Comparison of ENCODE assay signal across 9 cellular contexts in the genomic region with DNA sequence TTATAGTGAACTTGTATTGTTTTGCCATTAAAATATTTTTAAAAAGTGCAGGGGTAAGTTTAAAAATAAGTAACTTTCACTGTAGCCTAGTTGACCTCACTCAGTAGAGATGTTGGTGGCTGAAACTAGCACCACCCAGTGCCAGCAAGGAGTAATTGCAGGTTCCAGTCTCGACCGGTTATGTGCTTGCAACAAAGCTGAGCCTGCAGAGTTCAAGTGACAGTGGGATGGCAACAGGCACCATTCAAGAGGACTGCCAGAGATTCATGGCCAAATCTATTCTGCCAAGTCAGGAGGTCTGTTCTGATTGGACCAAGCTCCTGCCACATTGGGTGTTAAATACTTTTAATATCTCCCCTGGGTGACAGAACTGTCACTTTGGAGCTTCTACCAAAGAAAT. TPM values are rescaled to one million over a fixed set of nuclear protein-coding genes. Genes with fewer than 3 reads are reported as not detected.
DNase-seq lines count a peak whose midpoint lies in the region; ATAC-seq and TF ChIP-seq lines count a peak whose summit lies in the region.
"Had no signal": no experiment of that assay in that cellular context is flagged by ENCODE, and none has a peak within 500 bp of the region (broad histone marks: within the 10 kb centered on the region; RNA-seq: fewer than 3 reads in every experiment).

No MANE protein-coding gene starts in this region.

- H3K9me2 ChIP-seq in DOHH2 (replicated peaks; ENCODE audit: control insufficient read depth, low read length) = no peaks in the 10 kb centered on the region
- H3K9me2 ChIP-seq in hepatocyte (replicated peaks; ENCODE audit: insufficient read depth) = no peaks in the 10 kb centered on the region

- H3F3A ChIP-seq in DOHH2 (ENCODE audit: control insufficient read depth, insufficient read depth) = no peaks in the 10 kb centered on the region

- H3K36me3 ChIP-seq in DOHH2 (ENCODE audit: control insufficient read depth, low read length) (no peaks in the 10 kb centered on the region), hepatocyte (replicated peaks; ENCODE audit: insufficient read depth, low read depth) (no peaks in the 10 kb centered on the region)

- no peak overlapping the region for H3K4me3 ChIP-seq in DOHH2 (ENCODE audit: low read length)
- no peak overlapping the region for H3K4me3 ChIP-seq in hepatocyte

- ATAC-seq in GM19463 (IDR thresholded peaks at IDR 0.05; ENCODE audit: unreplicated experiment) = no peak
- no peak for ATAC-seq in HG02885 (IDR thresholded peaks at IDR 0.05; ENCODE audit: poor library complexity, unreplicated experiment)

- DNase-seq in HuH-7 (ENCODE audit: low spot score) (peak; percentile 72), hepatocyte (ENCODE audit: low spot score) (no peak), putamen (ENCODE audit: low spot score) (no peak), GM03348 (ENCODE audit: low spot score) (no peak)
- DNase-seq in activated CD4-positive, alpha-beta T cell treated with anti-CD3 and anti-CD28 coated beads, Interleukin-2, amount 50 U/mL, for 48 hours = peak; percentile 21 to 23
- DNase-seq: T-cell had no signal

- H3K79me2 ChIP-seq in DOHH2 (ENCODE audit: control insufficient read depth, low read length) = no peaks in the 10 kb centered on the region
- H3K79me2 ChIP-seq in hepatocyte = peaks cover 16% of the 10 kb centered on the region

- H3K4me1 ChIP-seq in DOHH2 (ENCODE audit: control insufficient read depth, low read length) = peaks cover 16% of the 10 kb centered on the region
- peaks cover 6% of the 10 kb centered on the region for H3K4me1 ChIP-seq in hepatocyte (ENCODE audit: insufficient read depth)

- no peak overlapping the region for H2AFZ ChIP-seq in hepatocyte

- TF ChIP-seq CTCF in DOHH2 (IDR thresholded peaks at IDR 0.05; ENCODE audit: low read depth, low read length, poor library complexity, severe bottlenecking) (peak; percentile 72), hepatocyte (IDR thresholded peaks at IDR 0.05; ENCODE audit: poor library complexity) (peak; percentile 38)

- H3K9me3 ChIP-seq in DOHH2 (ENCODE audit: control insufficient read depth, insufficient read depth, low read length) (no peaks in the 10 kb centered on the region), hepatocyte (ENCODE audit: low read depth) (no peaks in the 10 kb centered on the region)

- H3K27me3 ChIP-seq in DOHH2 (ENCODE audit: control insufficient read depth, low read length) = peaks cover 37% of the 10 kb centered on the region
- no peaks in the 10 kb centered on the region for H3K27me3 ChIP-seq in hepatocyte

- no peak overlapping the region for H3K27ac ChIP-seq in DOHH2 (ENCODE audit: low read depth, low read length)
- H3K27ac ChIP-seq in hepatocyte = no peak overlapping the region

- H4K20me1 ChIP-seq in DOHH2 (ENCODE audit: control insufficient read depth, insufficient read depth, low read depth, low read length) = no peaks in the 10 kb centered on the region
- peaks cover 3% of the 10 kb centered on the region for H4K20me1 ChIP-seq in hepatocyte (ENCODE audit: insufficient read depth, poor library complexity, severe bottlenecking)

- 34% methylated on average over 2 of the region's 2 CpGs for WGBS in hepatocyte (ENCODE audit: low lambda C conversion rate, missing lambda C conversion rate)

- no peak overlapping the region for H3K4me2 ChIP-seq in DOHH2 (ENCODE audit: low read length)
- no peak overlapping the region for H3K4me2 ChIP-seq in hepatocyte

RNA-seq across cellular contexts. Expression of gene ADAMTS7, which starts 2.7 kb away (rescaled TPM):
- 9.9 and 14.7 TPM in 2 replicates for total RNA-seq in hepatocyte
- polyA plus RNA-seq in hepatocyte = 12.1 and 13.4 TPM in 2 replicates

Comparison
In these comparisons a context has a peak if more than half of its experiments do, and no peak if none do; other contexts are left out.
1. DNase-seq: peak in HuH-7 (single experiment) and activated CD4-positive, alpha-beta T cell treated with anti-CD3 and anti-CD28 coated beads, Interleukin-2, amount 50 U/mL, for 48 hours (2 of 2); none in hepatocyte (single experiment), putamen (single experiment) and GM03348 (single experiment).